Comparison of ENCODE assay signal across 30 cellular contexts in the genomic region with DNA sequence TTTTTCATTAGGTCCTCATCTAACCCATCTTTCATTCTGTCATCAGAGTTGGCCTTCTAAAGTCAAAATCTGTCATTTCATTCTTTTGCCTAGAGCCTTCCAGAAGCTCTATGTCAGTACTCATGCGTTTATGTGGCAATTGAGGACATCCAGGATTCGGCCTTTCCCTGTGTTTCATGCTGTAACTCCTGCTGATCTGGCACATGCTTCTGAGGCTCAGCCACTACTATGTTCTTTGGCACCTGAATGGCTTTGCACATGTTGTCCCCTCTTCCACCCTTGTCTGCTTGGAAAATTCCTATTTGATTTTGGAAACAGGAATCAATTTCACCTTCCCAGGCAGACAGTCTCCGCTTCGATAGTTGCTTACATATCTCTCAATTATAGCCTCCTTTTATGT.
"Had no signal": no experiment of that assay in that cellular context is flagged by ENCODE, and none has a peak within 500 bp of the region (broad histone marks: within the 10 kb centered on the region; RNA-seq: fewer than 3 reads in every experiment).

No MANE protein-coding gene starts in this region.

- H3K4me1 ChIP-seq: gastrocnemius medialis, heart left ventricle, left ventricle myocardium inferior, neural progenitor cell, parathyroid adenoma, suprapubic skin had no signal

- H3K4me1 Mint-ChIP-seq: memory B cell; naive thymus-derived CD4-positive, alpha-beta T cell; nephron; neural progenitor cell; stimulated activated naive CD8-positive, alpha-beta T cell treated with anti-CD3 and anti-CD28 coated beads, Interleukin-15, amount 100 ng/mL, for 72 hours had no signal

- ATAC-seq: heart left ventricle; left cardiac atrium; naive thymus-derived CD4-positive, alpha-beta T cell; sciatic nerve; stimulated activated naive CD8-positive, alpha-beta T cell treated with anti-CD3 and anti-CD28 coated beads, Interleukin-15, amount 100 ng/mL, for 72 hours had no signal

- H3K79me2 ChIP-seq: hepatocyte, parathyroid adenoma had no signal

- H3K4me3 Mint-ChIP-seq: memory B cell; naive thymus-derived CD4-positive, alpha-beta T cell; nephron; neural progenitor cell; stimulated activated naive CD8-positive, alpha-beta T cell treated with anti-CD3 and anti-CD28 coated beads, Interleukin-15, amount 100 ng/mL, for 72 hours had no signal

- H3K36me3 ChIP-seq: neural progenitor cell had no signal

- DNase-seq: dermis blood vessel endothelial cell; effector memory CD4-positive, alpha-beta T cell; erythroblast; foreskin fibroblast; gastrocnemius medialis; heart left ventricle; left cardiac atrium; left ventricle myocardium inferior; midbrain; naive thymus-derived CD4-positive, alpha-beta T cell; stimulated activated CD4-positive, alpha-beta T cell treated with anti-CD3 and anti-CD28 coated beads, Interleukin-12 subunit alpha, Interleukin-12 subunit beta, amount 100 ng/mL, for 4 hours; stimulated activated CD4-positive, alpha-beta T cell treated with anti-CD3 and anti-CD28 coated beads, Interleukin-1b, Interleukin-23, amount 100 ng/mL, for 48 hours; stimulated activated CD4-positive, alpha-beta T cell treated with anti-CD3 and anti-CD28 coated beads, Interleukin-4, amount 100 ng/mL, for 1 hour; stimulated activated CD8-positive, alpha-beta memory T cell treated with anti-CD3 and anti-CD28 coated beads, Interleukin-4, amount 100 ng/mL, for 48 hours; stimulated activated naive CD4-positive, alpha-beta T cell; stimulated activated naive CD8-positive, alpha-beta T cell treated with anti-CD3 and anti-CD28 coated beads, Interleukin-15, amount 100 ng/mL, for 72 hours; trophoblast cell had no signal

- H3K27me3 Mint-ChIP-seq: memory B cell; naive thymus-derived CD4-positive, alpha-beta T cell; progenitor cell of endocrine pancreas; stimulated activated naive CD8-positive, alpha-beta T cell treated with anti-CD3 and anti-CD28 coated beads, Interleukin-15, amount 100 ng/mL, for 72 hours had no signal

- H3K27ac ChIP-seq: coronary artery, gastrocnemius medialis, heart left ventricle, hepatocyte, left ventricle myocardium inferior, neural progenitor cell, parathyroid adenoma, suprapubic skin had no signal

- H3K9ac ChIP-seq: neural progenitor cell, parathyroid adenoma had no signal

- FAIRE-seq: endometrium, islet of Langerhans had no signal

- H3K27ac Mint-ChIP-seq: memory B cell; nephron; neural progenitor cell; progenitor cell of endocrine pancreas; stimulated activated naive CD8-positive, alpha-beta T cell treated with anti-CD3 and anti-CD28 coated beads, Interleukin-15, amount 100 ng/mL, for 72 hours had no signal

- H3K27me3 ChIP-seq: gastrocnemius medialis, heart left ventricle, hepatocyte, neural progenitor cell, suprapubic skin had no signal

- H3K4me3 ChIP-seq: coronary artery, gastrocnemius medialis, heart left ventricle, hepatocyte, left ventricle myocardium inferior, lung, neural progenitor cell, smooth muscle cell, suprapubic skin had no signal

- H2AFZ ChIP-seq: hepatocyte, neural progenitor cell, parathyroid adenoma had no signal

- H3K9me3 ChIP-seq: gastrocnemius medialis, suprapubic skin had no signal

- H3K4me2 ChIP-seq: hepatocyte, neural progenitor cell, smooth muscle cell had no signal
